Comparison of ENCODE assay signal across 14 cellular contexts in the genomic region with DNA sequence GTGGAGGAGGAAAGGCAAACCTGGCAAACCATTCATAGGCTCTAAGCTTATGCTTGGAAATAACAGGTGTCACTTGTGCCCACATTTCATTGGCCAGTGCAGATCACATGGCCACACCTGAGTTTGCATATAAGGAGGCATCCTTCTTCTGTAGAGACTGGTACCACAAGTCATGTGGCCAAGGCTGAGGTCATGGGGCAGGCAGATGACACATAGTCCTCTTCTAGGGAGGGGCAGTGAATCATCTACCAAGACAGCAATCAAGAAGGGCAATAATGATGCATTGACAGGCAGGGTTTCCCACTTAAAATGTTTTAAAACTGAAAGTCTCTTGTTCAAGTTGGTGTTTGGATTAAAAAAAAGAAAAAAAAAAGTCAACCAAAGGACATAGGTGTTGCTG.
A peak's percentile ranks its signal among the peaks of the same experiment; 100 is the strongest.
DNase-seq lines count a peak whose midpoint lies in the region; ATAC-seq and TF ChIP-seq lines count a peak whose summit lies in the region.
"Had no signal": no experiment of that assay in that cellular context is flagged by ENCODE, and none has a peak within 500 bp of the region (broad histone marks: within the 10 kb centered on the region; RNA-seq: fewer than 3 reads in every experiment).

No MANE protein-coding gene starts in this region.

- no peak overlapping the region for H3K27ac Mint-ChIP-seq in activated naive CD4-positive, alpha-beta T cell treated with anti-CD3 and anti-CD28 coated beads for 36 hours
- no peak overlapping the region for H3K27ac Mint-ChIP-seq in activated B cell treated with CpG ODN at 0.5 μM for 24 hours
- H3K27ac Mint-ChIP-seq: GM23338, memory B cell had no signal

- H3K36me3 Mint-ChIP-seq in activated naive CD4-positive, alpha-beta T cell treated with anti-CD3 and anti-CD28 coated beads for 36 hours (ENCODE audit: low read depth) = peaks cover 33% of the 10 kb centered on the region
- H3K36me3 Mint-ChIP-seq in activated B cell treated with CpG ODN at 0.5 μM for 24 hours (ENCODE audit: low read depth) = peaks cover 39% of the 10 kb centered on the region

- no peaks in the 10 kb centered on the region for H3K27me3 Mint-ChIP-seq in activated naive CD4-positive, alpha-beta T cell treated with anti-CD3 and anti-CD28 coated beads for 36 hours (ENCODE audit: low read depth)
- H3K27me3 Mint-ChIP-seq in activated B cell treated with CpG ODN at 0.5 μM for 24 hours = no peaks in the 10 kb centered on the region
- H3K27me3 Mint-ChIP-seq: memory B cell had no signal

- POLR2A ChIA-PET in activated B cell treated with CpG ODN at 0.5 μM for 24 hours (lab: Charles Lee) = no interaction called here

- peak; percentile 49 for DNase-seq in activated naive CD4-positive, alpha-beta T cell treated with anti-CD3 and anti-CD28 coated beads for 36 hours
- DNase-seq in activated naive CD4-positive, alpha-beta T cell treated with anti-CD3 and anti-CD28 coated beads, Interleukin-2, amount 50 U/mL, for 16 hours = no peak
- DNase-seq in activated B cell treated with CpG ODN at 0.5 μM for 24 hours = no peak
- DNase-seq in esophagus muscularis mucosa (ENCODE audit: extremely low spot score) = no peak
- DNase-seq in transverse colon = peak; percentile 35
- no peak for DNase-seq in SHP77 (lab: John Stamatoyannopoulos, UW)
- no peak for DNase-seq in NOMO-1 treated with dmso at 0.1 percent for 144 hours (lab: John Stamatoyannopoulos, UW; ENCODE audit: unreplicated experiment)
- DNase-seq: activated gamma-delta T cell, BE2C, NCI-H748 treated with DMSO at 0.1 percent for 48 hours, psoas muscle had no signal

- peaks cover 4 to 50% (median 33%) of the 10 kb centered on the region in 4 donors for H3K36me3 ChIP-seq in esophagus muscularis mucosa
- no peaks in the 10 kb centered on the region for H3K36me3 ChIP-seq in transverse colon
- H3K36me3 ChIP-seq: BE2C had no signal

- in situ Hi-C loops in transverse colon (cut with MboI; ENCODE audit: low pct_ligation_motif_present in 1 of 4, low pct_unique_long_range_greater_than_20kb in 1 of 4, low sequenced_read_pairs in 3 of 4) = no loop called here

- TF ChIP-seq POLR2A in esophagus muscularis mucosa (IDR thresholded peaks at IDR 0.05; ENCODE audit: low read depth) = no peak
- TF ChIP-seq POLR2A in transverse colon (IDR thresholded peaks at IDR 0.05) = no peak

- ATAC-seq in activated B cell treated with CpG ODN at 0.5 μM for 24 hours (ENCODE audit: low read depth) (peak; percentile 31), HG03342 (IDR thresholded peaks at IDR 0.05; ENCODE audit: unreplicated experiment) (no peak)
- ATAC-seq: GM23338, psoas muscle had no signal

- H3K4me3 ChIP-seq in esophagus muscularis mucosa = no peak overlapping the region
- no peak overlapping the region for H3K4me3 ChIP-seq in transverse colon
- H3K4me3 ChIP-seq: GM23338, psoas muscle had no signal

- peaks cover 9% of the 10 kb centered on the region for H3K4me1 Mint-ChIP-seq in activated naive CD4-positive, alpha-beta T cell treated with anti-CD3 and anti-CD28 coated beads for 36 hours (ENCODE audit: low read depth)
- peaks cover 14% of the 10 kb centered on the region for H3K4me1 Mint-ChIP-seq in activated B cell treated with CpG ODN at 0.5 μM for 24 hours

- H3K9me3 ChIP-seq in esophagus muscularis mucosa (no peaks in the 10 kb centered on the region), transverse colon (no peaks in the 10 kb centered on the region)
- H3K9me3 ChIP-seq: BE2C, psoas muscle had no signal

- CTCF ChIA-PET in activated naive CD4-positive, alpha-beta T cell treated with anti-CD3 and anti-CD28 coated beads for 36 hours (lab: Charles Lee) = no interaction called here
- CTCF ChIA-PET in activated B cell treated with CpG ODN at 0.5 μM for 24 hours (lab: Charles Lee) = no interaction called here

- no peaks in the 10 kb centered on the region for H3K27me3 ChIP-seq in esophagus muscularis mucosa
- H3K27me3 ChIP-seq in transverse colon = no peaks in the 10 kb centered on the region
- H3K27me3 ChIP-seq: BE2C had no signal

- no peak overlapping the region for H3K4me3 Mint-ChIP-seq in activated naive CD4-positive, alpha-beta T cell treated with anti-CD3 and anti-CD28 coated beads for 36 hours
- no peak overlapping the region for H3K4me3 Mint-ChIP-seq in activated B cell treated with CpG ODN at 0.5 μM for 24 hours
- H3K4me3 Mint-ChIP-seq: GM23338, memory B cell had no signal

- H3K27ac ChIP-seq in esophagus muscularis mucosa (replicated peaks in 1 of 4) (peak overlapping the region in 3 of 4 donors; percentile 10 to 48 (median 33)), transverse colon (no peak overlapping the region)
- H3K27ac ChIP-seq: psoas muscle had no signal

- H3K9me3 Mint-ChIP-seq in activated naive CD4-positive, alpha-beta T cell treated with anti-CD3 and anti-CD28 coated beads for 36 hours = no peaks in the 10 kb centered on the region
- no peaks in the 10 kb centered on the region for H3K9me3 Mint-ChIP-seq in activated B cell treated with CpG ODN at 0.5 μM for 24 hours
- H3K9me3 Mint-ChIP-seq: GM23338, memory B cell had no signal

- TF ChIP-seq CTCF in activated B cell treated with CpG ODN at 0.5 μM for 24 hours (IDR thresholded peaks at IDR 0.05) (no peak), esophagus muscularis mucosa (IDR thresholded peaks at IDR 0.05) (no peak), transverse colon (IDR thresholded peaks at IDR 0.05) (no peak)

- no peak for TF ChIP-seq EP300 in esophagus muscularis mucosa (IDR thresholded peaks at IDR 0.05)
- TF ChIP-seq EP300 in transverse colon (IDR thresholded peaks at IDR 0.05; ENCODE audit: low read depth) = no peak

- H3K4me1 ChIP-seq in esophagus muscularis mucosa = peaks cover 17 to 82% (median 65%) of the 10 kb centered on the region in 4 donors
- H3K4me1 ChIP-seq in transverse colon = peaks cover 0 to 15% (median 9%) of the 10 kb centered on the region in 4 donors
- H3K4me1 ChIP-seq: psoas muscle had no signal

- intact Hi-C loops in activated naive CD4-positive, alpha-beta T cell treated with anti-CD3 and anti-CD28 coated beads for 36 hours (cut with micrococcal nuclease) = loop anchor here (2.0 kb wide), 1 partner anchor 77 kb away; the partner anchor contains the start of gene DAAM1
- intact Hi-C loops in activated B cell treated with CpG ODN at 0.5 μM for 24 hours (cut with micrococcal nuclease) (no loop called here), esophagus muscularis mucosa (cut with DNase I) (no loop called here), transverse colon (cut with DNase I; ENCODE audit: low total_unique reads) (no loop called here)

Comparison
In these comparisons a context has a peak if more than half of its experiments do, and no peak if none do; other contexts are left out.
1. DNase-seq: peak in activated naive CD4-positive, alpha-beta T cell treated with anti-CD3 and anti-CD28 coated beads for 36 hours (single experiment) and transverse colon (single experiment); none in activated naive CD4-positive, alpha-beta T cell treated with anti-CD3 and anti-CD28 coated beads, Interleukin-2, amount 50 U/mL, for 16 hours (single experiment), activated B cell treated with CpG ODN at 0.5 μM for 24 hours (single experiment), esophagus muscularis mucosa (single experiment), SHP77 (0 of 2) and NOMO-1 treated with dmso at 0.1 percent for 144 hours (single experiment).
2. H3K27ac ChIP-seq: peak in esophagus muscularis mucosa (3 of 4); none in transverse colon (0 of 4).